Comparison of ENCODE assay signal across 7 cellular contexts in genomic region chr2:224586127-224586702, GRCh38. TPM values are rescaled to one million over a fixed set of nuclear protein-coding genes. Genes with fewer than 3 reads are reported as not detected.
DNase-seq lines count a peak whose midpoint lies in the region; ATAC-seq and TF ChIP-seq lines count a peak whose summit lies in the region.

No MANE protein-coding gene starts in this region.

- H2AFZ ChIP-seq in H9 (ENCODE audit: low read length) = no peak overlapping the region

- H3K4me2 ChIP-seq in H9 (ENCODE audit: insufficient read depth, insufficient read length, low read length) = peak overlapping the region; percentile 63

- no peak for TF ChIP-seq EP300 in esophagus muscularis mucosa (IDR thresholded peaks at IDR 0.05)

- no peak overlapping the region for H3K23ac ChIP-seq in H9 (ENCODE audit: insufficient read length, low read depth, low read length)

- H2BK120ac ChIP-seq in H9 (ENCODE audit: low read depth, low read length, poor library complexity, severe bottlenecking) = no peak overlapping the region

- H4K91ac ChIP-seq in H9 (ENCODE audit: insufficient read length, low read depth, low read length) = no peak overlapping the region

- H3K23me2 ChIP-seq in H9 (ENCODE audit: insufficient read length, low read depth, low read length, poor library complexity, severe bottlenecking) = peaks cover 5% of the 10 kb centered on the region

- peak overlapping the region; percentile 35 for H3K9ac ChIP-seq in H9 (ENCODE audit: extremely low read depth, insufficient read length, low read length)

- TF ChIP-seq CTCF in H9 (conservative IDR thresholded peaks at IDR 0.05) = no peak
- TF ChIP-seq CTCF in esophagus muscularis mucosa (IDR thresholded peaks at IDR 0.05) = no peak
- TF ChIP-seq CTCF in retinal pigment epithelial cell (conservative IDR thresholded peaks at IDR 0.05; ENCODE audit: low read depth, low read length) = no peak

- H3K27me3 ChIP-seq in H9 (ENCODE audit: insufficient read depth, low read length) (no peaks in the 10 kb centered on the region), esophagus muscularis mucosa (no peaks in the 10 kb centered on the region)

- ATAC-seq in GM21515 (IDR thresholded peaks at IDR 0.05; ENCODE audit: unreplicated experiment) = no peak
- no peak for ATAC-seq in GM21619 (IDR thresholded peaks at IDR 0.05; ENCODE audit: unreplicated experiment)

- H3K27me3 Mint-ChIP-seq in H9 (ENCODE audit: low read depth) = no peaks in the 10 kb centered on the region

- no peaks in the 10 kb centered on the region for H4K20me1 ChIP-seq in H9 (ENCODE audit: control insufficient read depth, insufficient read depth, insufficient read length)

- H3K18ac ChIP-seq in H9 (ENCODE audit: insufficient read length, low read depth, low read length) = no peak overlapping the region

- H3K36me3 Mint-ChIP-seq in H9 (ENCODE audit: insufficient read depth in 1 of 3, low read depth in 3 of 3) = peaks cover 5 to 11% (median 6%) of the 10 kb centered on the region in 3 experiments; a peak in 5 of 7 replicates

- no peak overlapping the region for H3K14ac ChIP-seq in H9 (ENCODE audit: insufficient read depth, low read length)

- no peak overlapping the region for H3K4ac ChIP-seq in H9 (ENCODE audit: low read depth, low read length)

- peaks cover 4% of the 10 kb centered on the region; the same call in 1 of the 2 replicates for H3K4me1 ChIP-seq in H9 (ENCODE audit: insufficient read depth, low read length)
- peaks cover 27 to 38% (median 36%) of the 10 kb centered on the region in 4 donors for H3K4me1 ChIP-seq in esophagus muscularis mucosa

- no peaks in the 10 kb centered on the region for H3K36me3 ChIP-seq in esophagus muscularis mucosa

- H2BK20ac ChIP-seq in H9 (ENCODE audit: low read depth, low read length, poor library complexity, severe bottlenecking) = no peak overlapping the region

- H3K79me1 ChIP-seq in H9 (ENCODE audit: insufficient read depth, low read depth, low read length, poor library complexity, severe bottlenecking) = peaks cover 2% of the 10 kb centered on the region

- H3K9me3 Mint-ChIP-seq in H9 = no peaks in the 10 kb centered on the region

- no peak for TF ChIP-seq POLR2A in esophagus muscularis mucosa (IDR thresholded peaks at IDR 0.05; ENCODE audit: low read depth)

- peaks cover 26% of the 10 kb centered on the region for H3K79me2 ChIP-seq in H9 (ENCODE audit: insufficient read depth, low read length)

- H3K4me3 ChIP-seq in esophagus muscularis mucosa = peak overlapping the region; percentile 78 to 91 (median 79)
- H3K4me3 ChIP-seq in retinal pigment epithelial cell (ENCODE audit: low read length) = peak overlapping the region; percentile 69

- no peak overlapping the region for H3T11ph ChIP-seq in H9 (ENCODE audit: low read length)

- H4K5ac ChIP-seq in H9 (ENCODE audit: insufficient read length, low read depth, low read length) = no peak overlapping the region

- H2BK5ac ChIP-seq in H9 (ENCODE audit: insufficient read length, low read length) = no peak overlapping the region

- DNase-seq in H9 = no peak
- DNase-seq in SIG-M5 (lab: John Stamatoyannopoulos, UW) = peak; percentile 46
- DNase-seq in esophagus muscularis mucosa (ENCODE audit: extremely low spot score) = no peak
- DNase-seq in retinal pigment epithelial cell (ENCODE audit: low read depth) = no peak
- DNase-seq in NCI-H510A treated with DMSO at 0.1 percent for 48 hours (lab: John Stamatoyannopoulos, UW) = no peak

- peaks cover 28 to 35% of the 10 kb centered on the region in 2 experiments for H3K4me1 Mint-ChIP-seq in H9

- H3K27ac Mint-ChIP-seq in H9 = peak overlapping the region in 2 of 3 experiments; percentile 45 to 94; a peak in 2 of 7 replicates

- no peaks in the 10 kb centered on the region for H3K9me3 ChIP-seq in H9 (ENCODE audit: control insufficient read depth, low read depth, low read length)
- no peaks in the 10 kb centered on the region for H3K9me3 ChIP-seq in esophagus muscularis mucosa

- H3K27ac ChIP-seq in H9 (ENCODE audit: insufficient read length, low read depth, low read length) (no peak overlapping the region), esophagus muscularis mucosa (replicated peaks in 1 of 4) (peak overlapping the region; percentile 74 to 91 (median 90))

- H4K8ac ChIP-seq in H9 (replicated peaks; ENCODE audit: insufficient read length, low read depth, low read length) = no peak overlapping the region

- H2AK5ac ChIP-seq in H9 (ENCODE audit: insufficient read length, low read length) = no peak overlapping the region

- intact Hi-C loops in esophagus muscularis mucosa (cut with DNase I) = loop anchor here (10.0 kb wide), 1 partner anchor 61 kb away; no protein-coding TSS in a partner anchor

- H2BK15ac ChIP-seq in H9 (ENCODE audit: low read depth, low read length) = no peak overlapping the region

- no peak overlapping the region for H3K56ac ChIP-seq in H9 (ENCODE audit: insufficient read length, low read depth, low read length)

- no CpG with 5 or more reads among the region's 7 CpGs for WGBS in H9 (ENCODE audit: extremely low coverage, insufficient read length, low lambda C conversion rate)
- WGBS in esophagus muscularis mucosa = 14% methylated on average over 7 of the region's 7 CpGs

- peak overlapping the region; percentile 88 to 90 for H3K4me3 Mint-ChIP-seq in H9

- no peak overlapping the region for H2BK12ac ChIP-seq in H9 (ENCODE audit: insufficient read length, low read depth, low read length)

RNA-seq across cellular contexts. Expression of gene CUL3, which starts 1.1 kb away (rescaled TPM):
- total RNA-seq in H9 (2021) (108 and 114 TPM in 2 replicates), esophagus muscularis mucosa (10 to 100 TPM; 50.9 to 66.4 (median 59.7) TPM)
